ENCODE assay signal across 20 cellular contexts in the genomic region with DNA sequence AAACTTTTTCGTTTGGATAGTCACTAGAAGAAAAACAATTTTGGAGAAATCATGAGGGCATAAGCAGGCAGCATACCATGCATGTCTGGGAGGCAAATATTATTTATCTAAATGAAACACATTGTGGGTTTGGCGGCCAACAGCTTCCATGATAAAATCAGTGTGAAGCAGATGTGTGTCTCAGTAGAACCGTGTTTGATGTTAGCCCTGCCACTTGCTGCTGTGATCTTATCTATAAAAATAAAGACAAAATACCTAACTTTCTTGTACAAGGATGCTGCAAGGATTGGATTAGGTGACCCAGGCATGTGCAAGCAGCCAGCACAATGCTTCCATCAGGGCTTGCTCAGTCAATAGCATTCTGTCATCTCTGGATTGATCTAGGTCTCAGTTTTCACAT.
DNase-seq lines count a peak whose midpoint lies in the region; ATAC-seq and TF ChIP-seq lines count a peak whose summit lies in the region.
"Had no signal": no experiment of that assay in that cellular context is flagged by ENCODE, and none has a peak within 500 bp of the region (broad histone marks: within the 10 kb centered on the region; RNA-seq: fewer than 3 reads in every experiment).

No MANE protein-coding gene starts in this region.

- H3K9me3 Mint-ChIP-seq in effector memory CD8-positive, alpha-beta T cell = peaks cover 0 to 5% of the 10 kb centered on the region in 2 donors
- peaks cover 0 to 5% (median 0%) of the 10 kb centered on the region in 6 donors for H3K9me3 Mint-ChIP-seq in immature natural killer cell
- H3K9me3 Mint-ChIP-seq: CD8-positive, alpha-beta T cell had no signal

- H3K4me2 ChIP-seq in SK-N-SH = no peak overlapping the region
- H3K4me2 ChIP-seq: BLaER1 had no signal

- H3K36me3 Mint-ChIP-seq in effector memory CD8-positive, alpha-beta T cell (ENCODE audit: insufficient read depth) = no peaks in the 10 kb centered on the region
- peaks cover 0 to 3% (median 0%) of the 10 kb centered on the region in 3 donors for H3K36me3 Mint-ChIP-seq in immature natural killer cell
- H3K36me3 Mint-ChIP-seq: CD4-positive, CD25-positive, alpha-beta regulatory T cell; CD8-positive, alpha-beta T cell had no signal

- no peaks in the 10 kb centered on the region for H3K9me3 ChIP-seq in SK-N-SH
- H3K9me3 ChIP-seq in stomach = no peaks in the 10 kb centered on the region
- H3K9me3 ChIP-seq: BLaER1, Caco-2 had no signal

- H3K27ac ChIP-seq in SK-N-SH (ENCODE audit: low read depth in 2 of 2, low read length in 1 of 2) (no peak overlapping the region; a peak in 1 of 4 replicates), stomach (no peak overlapping the region)
- H3K27ac ChIP-seq: 22Rv1, BLaER1, C4-2B, GM23248 had no signal

- ATAC-seq in SK-N-SH treated with all-trans-retinoic acid at 6 μM for 48 hours = no peak
- ATAC-seq in effector memory CD8-positive, alpha-beta T cell (replicated peaks) = peak; percentile 52
- ATAC-seq: CD8-positive, alpha-beta T cell had no signal

- H3K36me3 ChIP-seq in SK-N-SH (replicated peaks in 1 of 2; ENCODE audit: control insufficient read depth in 1 of 2, insufficient read depth in 2 of 2, low read length in 1 of 2) (no peaks in the 10 kb centered on the region), stomach (no peaks in the 10 kb centered on the region)
- H3K36me3 ChIP-seq: BLaER1 had no signal

- no peak for TF ChIP-seq CTCF in SK-N-SH (IDR thresholded peaks at IDR 0.05)
- no peak for TF ChIP-seq CTCF in stomach (IDR thresholded peaks at IDR 0.05)
- no peak for TF ChIP-seq CTCF in lower leg skin (IDR thresholded peaks at IDR 0.05)

- POLR2A ChIA-PET in SK-N-SH (lab: Yijun Ruan, JAX) = interaction anchor here (0.6 kb wide), 1 partner anchor 613 kb away, joined by 3 read pairs; no protein-coding TSS in a partner anchor

- TF ChIP-seq EP300 in SK-N-SH (IDR thresholded peaks at IDR 0.05; ENCODE audit: borderline replicate concordance in 1 of 2, low read depth in 1 of 2, low read length in 1 of 2) (peak in 1 of 2 experiments; percentile 65; a peak in 2 of 4 replicates), stomach (IDR thresholded peaks at IDR 0.05) (no peak)

- 15% methylated on average over 3 of the region's 3 CpGs for WGBS in SK-N-SH (ENCODE audit: low lambda C conversion rate)
- 21 to 37% (median 31%) methylated on average over 3 of the region's 3 CpGs for whole genome bisulfite sequencing in stomach, 5 donors
- 17 to 18% methylated on average over 3 of the region's 3 CpGs for WGBS in lower leg skin, 2 donors

- no peaks in the 10 kb centered on the region for H3K9me2 ChIP-seq in SK-N-SH

- intact Hi-C loops in stomach (cut with DNase I; ENCODE audit: low total_unique reads) (no loop called here), lower leg skin (cut with DNase I; ENCODE audit: low total_unique reads) (loop anchor here (5.0 kb wide), 1 partner anchor 576 kb away; no protein-coding TSS in a partner anchor)

- H3K4me1 Mint-ChIP-seq in effector memory CD8-positive, alpha-beta T cell (ENCODE audit: low read depth in 2 of 2) = peaks cover 0 to 3% of the 10 kb centered on the region in 2 donors
- peaks cover 27 to 31% of the 10 kb centered on the region in 2 donors for H3K4me1 Mint-ChIP-seq in immature natural killer cell
- H3K4me1 Mint-ChIP-seq: B cell had no signal

- DNase-seq in SK-N-SH (peak; percentile 17), OCI-M1 (lab: John Stamatoyannopoulos, UW) (peak; percentile 65), immature natural killer cell (peak; percentile 50 to 62 (median 60)), stomach (no peak), lower leg skin (ENCODE audit: low spot score in 2 of 2) (no peak), NOMO-1 treated with DMSO at 0.1 percent for 48 hours (lab: John Stamatoyannopoulos, UW; ENCODE audit: unreplicated experiment) (no peak)
- no peak for DNase-seq in effector memory CD8-positive, alpha-beta T cell
- DNase-seq: Caco-2; CD4-positive, CD25-positive, alpha-beta regulatory T cell; DMS153; DND-41; GM23248; H7; HCEC 1CT had no signal

- no peaks in the 10 kb centered on the region for H3K27me3 ChIP-seq in SK-N-SH (ENCODE audit: insufficient read depth)
- H3K27me3 ChIP-seq in stomach = no peaks in the 10 kb centered on the region
- H3K27me3 ChIP-seq: BLaER1 had no signal

- no peak for TF ChIP-seq POLR2A in stomach (IDR thresholded peaks at IDR 0.05)
- TF ChIP-seq POLR2A in lower leg skin (IDR thresholded peaks at IDR 0.05) = no peak

- no peaks in the 10 kb centered on the region for H3K79me2 ChIP-seq in SK-N-SH (ENCODE audit: insufficient read depth)

- TF ChIP-seq RAD21 in SK-N-SH (IDR thresholded peaks at IDR 0.05; ENCODE audit: low read length) = no peak

- H3K9ac ChIP-seq in SK-N-SH = no peak overlapping the region
- H3K9ac ChIP-seq: BLaER1, GM23248 had no signal

- H3K27me3 Mint-ChIP-seq in effector memory CD8-positive, alpha-beta T cell = no peaks in the 10 kb centered on the region
- peaks cover 0 to 18% (median 13%) of the 10 kb centered on the region in 3 donors for H3K27me3 Mint-ChIP-seq in immature natural killer cell (ENCODE audit: low read depth in 3 of 3)
- H3K27me3 Mint-ChIP-seq: B cell; CD4-positive, CD25-positive, alpha-beta regulatory T cell had no signal

- peaks cover 0 to 4% of the 10 kb centered on the region in 2 experiments; a peak in 2 of 4 replicates for H3K4me1 ChIP-seq in SK-N-SH (ENCODE audit: control insufficient read depth in 1 of 2, insufficient read depth in 2 of 2, low read depth in 1 of 2, low read length in 1 of 2)
- H3K4me1 ChIP-seq in stomach = no peaks in the 10 kb centered on the region
- H3K4me1 ChIP-seq: BLaER1, Caco-2 had no signal

- H3K4me3 ChIP-seq in SK-N-SH (ENCODE audit: low read depth in 2 of 2, low read length in 1 of 2) = no peak overlapping the region
- no peak overlapping the region for H3K4me3 ChIP-seq in stomach
- no peak overlapping the region for H3K4me3 ChIP-seq in lower leg skin (ENCODE audit: low read depth, poor library complexity, severe bottlenecking)
- H3K4me3 ChIP-seq: BLaER1, GM23248 had no signal

- no peaks in the 10 kb centered on the region for H4K20me1 ChIP-seq in SK-N-SH (ENCODE audit: insufficient read depth)
- H4K20me1 ChIP-seq: BLaER1 had no signal

- no peak overlapping the region for H3K27ac Mint-ChIP-seq in effector memory CD8-positive, alpha-beta T cell
- no peak overlapping the region for H3K27ac Mint-ChIP-seq in immature natural killer cell
- H3K27ac Mint-ChIP-seq: B cell; CD8-positive, alpha-beta T cell had no signal

- H2AFZ ChIP-seq in SK-N-SH (ENCODE audit: low read depth) = no peak overlapping the region
- H2AFZ ChIP-seq: GM23248 had no signal

- no peak overlapping the region for H3K4me3 Mint-ChIP-seq in effector memory CD8-positive, alpha-beta T cell
- H3K4me3 Mint-ChIP-seq in immature natural killer cell = peak overlapping the region; percentile 31 to 75 (median 51)
- H3K4me3 Mint-ChIP-seq: B cell; CD4-positive, CD25-positive, alpha-beta regulatory T cell; CD8-positive, alpha-beta T cell had no signal

- H3F3A ChIP-seq in SK-N-SH (replicated peaks; ENCODE audit: insufficient read depth) = no peaks in the 10 kb centered on the region

- CTCF ChIA-PET in SK-N-SH (lab: Yijun Ruan, JAX) = interaction anchor here (1.4 kb wide), 1 partner anchor 268 kb away, joined by 3 read pairs; no protein-coding TSS in a partner anchor

TF ChIP-seq in SK-N-SH, 30 proteins besides CTCF, POLR2A, EP300 and RAD21 (continues in another document):
- TF ChIP-seq RFX5 (IDR thresholded peaks at IDR 0.05; ENCODE audit: low read length) (no peak), RCOR1 (IDR thresholded peaks at IDR 0.05; ENCODE audit: low read length) (peak; percentile 88; the same call in 1 of the 2 replicates), RXRA (IDR thresholded peaks at IDR 0.05; ENCODE audit: borderline replicate concordance, low read depth) (no peak), POLR2AphosphoS5 (IDR thresholded peaks at IDR 0.05; ENCODE audit: low read depth, low read length) (no peak), MXI1 (IDR thresholded peaks at IDR 0.05; ENCODE audit: low read depth, low read length) (peak; percentile 23; the same call in 1 of the 2 replicates)
- TF ChIP-seq, protein P1, sequence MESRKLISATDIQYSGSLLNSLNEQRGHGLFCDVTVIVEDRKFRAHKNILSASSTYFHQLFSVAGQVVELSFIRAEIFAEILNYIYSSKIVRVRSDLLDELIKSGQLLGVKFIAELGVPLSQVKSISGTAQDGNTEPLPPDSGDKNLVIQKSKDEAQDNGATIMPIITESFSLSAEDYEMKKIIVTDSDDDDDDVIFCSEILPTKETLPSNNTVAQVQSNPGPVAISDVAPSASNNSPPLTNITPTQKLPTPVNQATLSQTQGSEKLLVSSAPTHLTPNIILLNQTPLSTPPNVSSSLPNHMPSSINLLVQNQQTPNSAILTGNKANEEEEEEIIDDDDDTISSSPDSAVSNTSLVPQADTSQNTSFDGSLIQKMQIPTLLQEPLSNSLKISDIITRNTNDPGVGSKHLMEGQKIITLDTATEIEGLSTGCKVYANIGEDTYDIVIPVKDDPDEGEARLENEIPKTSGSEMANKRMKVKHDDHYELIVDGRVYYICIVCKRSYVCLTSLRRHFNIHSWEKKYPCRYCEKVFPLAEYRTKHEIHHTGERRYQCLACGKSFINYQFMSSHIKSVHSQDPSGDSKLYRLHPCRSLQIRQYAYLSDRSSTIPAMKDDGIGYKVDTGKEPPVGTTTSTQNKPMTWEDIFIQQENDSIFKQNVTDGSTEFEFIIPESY (IDR thresholded peaks at IDR 0.05; ENCODE audit: borderline replicate concordance, low read depth) = no peak

TF ChIP-seq in SK-N-SH treated with all-trans-retinoic acid at 6 μM for 48 hours, 23 proteins besides CTCF, POLR2A, EP300 and RAD21 (continues in another document):
- no peak for TF ChIP-seq ZFP3 (CRISPR knock-in tag; IDR thresholded peaks at IDR 0.05)
- TF ChIP-seq, protein P2, sequence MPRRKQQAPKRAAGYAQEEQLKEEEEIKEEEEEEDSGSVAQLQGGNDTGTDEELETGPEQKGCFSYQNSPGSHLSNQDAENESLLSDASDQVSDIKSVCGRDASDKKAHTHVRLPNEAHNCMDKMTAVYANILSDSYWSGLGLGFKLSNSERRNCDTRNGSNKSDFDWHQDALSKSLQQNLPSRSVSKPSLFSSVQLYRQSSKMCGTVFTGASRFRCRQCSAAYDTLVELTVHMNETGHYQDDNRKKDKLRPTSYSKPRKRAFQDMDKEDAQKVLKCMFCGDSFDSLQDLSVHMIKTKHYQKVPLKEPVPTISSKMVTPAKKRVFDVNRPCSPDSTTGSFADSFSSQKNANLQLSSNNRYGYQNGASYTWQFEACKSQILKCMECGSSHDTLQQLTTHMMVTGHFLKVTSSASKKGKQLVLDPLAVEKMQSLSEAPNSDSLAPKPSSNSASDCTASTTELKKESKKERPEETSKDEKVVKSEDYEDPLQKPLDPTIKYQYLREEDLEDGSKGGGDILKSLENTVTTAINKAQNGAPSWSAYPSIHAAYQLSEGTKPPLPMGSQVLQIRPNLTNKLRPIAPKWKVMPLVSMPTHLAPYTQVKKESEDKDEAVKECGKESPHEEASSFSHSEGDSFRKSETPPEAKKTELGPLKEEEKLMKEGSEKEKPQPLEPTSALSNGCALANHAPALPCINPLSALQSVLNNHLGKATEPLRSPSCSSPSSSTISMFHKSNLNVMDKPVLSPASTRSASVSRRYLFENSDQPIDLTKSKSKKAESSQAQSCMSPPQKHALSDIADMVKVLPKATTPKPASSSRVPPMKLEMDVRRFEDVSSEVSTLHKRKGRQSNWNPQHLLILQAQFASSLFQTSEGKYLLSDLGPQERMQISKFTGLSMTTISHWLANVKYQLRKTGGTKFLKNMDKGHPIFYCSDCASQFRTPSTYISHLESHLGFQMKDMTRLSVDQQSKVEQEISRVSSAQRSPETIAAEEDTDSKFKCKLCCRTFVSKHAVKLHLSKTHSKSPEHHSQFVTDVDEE (CRISPR knock-in tag; IDR thresholded peaks at IDR 0.05) = no peak

Comparison
In these comparisons a context has a peak if more than half of its experiments do, and no peak if none do; other contexts are left out.
1. DNase-seq: peak in SK-N-SH (single experiment), OCI-M1 (single experiment) and immature natural killer cell (3 of 3); none in effector memory CD8-positive, alpha-beta T cell (0 of 3), stomach (single experiment), lower leg skin (0 of 2) and NOMO-1 treated with DMSO at 0.1 percent for 48 hours (single experiment).
2. H3K4me3 Mint-ChIP-seq: peak in immature natural killer cell (5 of 5); none in effector memory CD8-positive, alpha-beta T cell (0 of 2).